23 cellular contexts compared by ENCODE assay signal in genomic region chr6:650098-650497, GRCh38. TPM values are rescaled to one million over a fixed set of nuclear protein-coding genes. Genes with fewer than 3 reads are reported as not detected.
DNase-seq lines count a peak whose midpoint lies in the region; ATAC-seq, FAIRE-seq and TF ChIP-seq lines count a peak whose summit lies in the region.
"Had no signal": no experiment of that assay in that cellular context is flagged by ENCODE, and none has a peak within 500 bp of the region (broad histone marks: within the 10 kb centered on the region; RNA-seq: fewer than 3 reads in every experiment).

No MANE protein-coding gene starts in this region.

- ATAC-seq in HG03571 (IDR thresholded peaks at IDR 0.05; ENCODE audit: unreplicated experiment) = no peak
- ATAC-seq: HCT116, SK-N-SH treated with all-trans-retinoic acid at 6 μM for 48 hours had no signal

- TF ChIP-seq CTCF in astrocyte (IDR thresholded peaks at IDR 0.05; ENCODE audit: insufficient read depth, low read depth, low read length) (no peak), hepatocyte (IDR thresholded peaks at IDR 0.05; ENCODE audit: poor library complexity) (no peak)

- H3K9me3 Mint-ChIP-seq in astrocyte (ENCODE audit: unreplicated experiment) = no peaks in the 10 kb centered on the region
- H3K9me3 Mint-ChIP-seq: CD8-positive, alpha-beta memory T cell had no signal

- no peak overlapping the region for H2BK5ac ChIP-seq in trophoblast cell (ENCODE audit: low read depth, low read length, poor library complexity)

- no peak overlapping the region for H2BK12ac ChIP-seq in trophoblast cell (ENCODE audit: low read length)

- H3K4me3 ChIP-seq in H7 (ENCODE audit: insufficient read depth, low read depth, low read length) (no peak overlapping the region), astrocyte (ENCODE audit: insufficient read depth, low read depth, low read length) (no peak overlapping the region), hepatocyte (no peak overlapping the region), trophoblast cell (ENCODE audit: low read depth, low read length) (no peak overlapping the region)
- H3K4me3 ChIP-seq: Peyer's patch had no signal

- H3K4me1 ChIP-seq in astrocyte (ENCODE audit: insufficient read depth, low read length) (no peaks in the 10 kb centered on the region), hepatocyte (ENCODE audit: insufficient read depth) (no peaks in the 10 kb centered on the region), trophoblast cell (ENCODE audit: control insufficient read depth in 1 of 2, insufficient read depth in 2 of 2, low read length in 2 of 2) (no peaks in the 10 kb centered on the region)
- H3K4me1 ChIP-seq: Peyer's patch had no signal

- no peak overlapping the region for H2AK5ac ChIP-seq in trophoblast cell (ENCODE audit: low read length)

- no peak for FAIRE-seq in astrocyte (lab: Jason Lieb, UNC)
- FAIRE-seq: GM12891 had no signal

- no peak overlapping the region for H3K4ac ChIP-seq in trophoblast cell (ENCODE audit: low read depth, low read length)

- H3K79me2 ChIP-seq in astrocyte (ENCODE audit: insufficient read depth, low read length) (peaks cover 37% of the 10 kb centered on the region), hepatocyte (peaks cover 42% of the 10 kb centered on the region), trophoblast cell (ENCODE audit: control insufficient read depth, insufficient read depth, low read length, poor library complexity) (no peaks in the 10 kb centered on the region)

- H3K27me3 ChIP-seq in H7 (ENCODE audit: control insufficient read depth, insufficient read depth, low read length) (no peaks in the 10 kb centered on the region), astrocyte (ENCODE audit: insufficient read depth, low read length) (no peaks in the 10 kb centered on the region), hepatocyte (no peaks in the 10 kb centered on the region), trophoblast cell (ENCODE audit: insufficient read depth, low read length) (no peaks in the 10 kb centered on the region)
- H3K27me3 ChIP-seq: Peyer's patch had no signal

- H3K27ac Mint-ChIP-seq in astrocyte (ENCODE audit: unreplicated experiment) = no peak overlapping the region
- H3K27ac Mint-ChIP-seq: CD8-positive, alpha-beta memory T cell had no signal

- no peaks in the 10 kb centered on the region for H3K79me1 ChIP-seq in trophoblast cell (ENCODE audit: low read length)

- no peak overlapping the region for H3K4me2 ChIP-seq in astrocyte (ENCODE audit: low read length)
- H3K4me2 ChIP-seq in hepatocyte = peak overlapping the region; percentile 6
- no peak overlapping the region for H3K4me2 ChIP-seq in trophoblast cell (ENCODE audit: low read length)
- H3K4me2 ChIP-seq: KMS-11 had no signal

- no peak overlapping the region for H3K27ac ChIP-seq in astrocyte (ENCODE audit: low read depth, low read length)
- no peak overlapping the region for H3K27ac ChIP-seq in hepatocyte
- H3K27ac ChIP-seq in trophoblast cell (ENCODE audit: low read depth, low read length) = no peak overlapping the region
- H3K27ac ChIP-seq: C4-2B, KMS-11, Peyer's patch had no signal

- no peak overlapping the region for H2AFZ ChIP-seq in astrocyte (ENCODE audit: low read depth, low read length)
- no peak overlapping the region for H2AFZ ChIP-seq in hepatocyte
- H2AFZ ChIP-seq in trophoblast cell (ENCODE audit: insufficient read depth, low read length, poor library complexity) = no peak overlapping the region

- no peaks in the 10 kb centered on the region for H3K27me3 Mint-ChIP-seq in astrocyte (ENCODE audit: low read depth, unreplicated experiment)
- H3K27me3 Mint-ChIP-seq: CD8-positive, alpha-beta memory T cell had no signal

- WGBS in hepatocyte (ENCODE audit: low lambda C conversion rate, missing lambda C conversion rate) = 35% methylated on average over 4 of the region's 4 CpGs
- WGBS in trophoblast cell (ENCODE audit: extremely low coverage, insufficient coverage, insufficient read length) = no CpG with 5 or more reads among the region's 4 CpGs

- H3K18ac ChIP-seq in trophoblast cell (ENCODE audit: low read length) = no peak overlapping the region

- H3K14ac ChIP-seq in trophoblast cell (ENCODE audit: low read length) = no peak overlapping the region

- no peak overlapping the region for H3K9ac ChIP-seq in astrocyte (ENCODE audit: low read length)
- no peak overlapping the region for H3K9ac ChIP-seq in trophoblast cell (ENCODE audit: low read length)
- H3K9ac ChIP-seq: KMS-11 had no signal

- DNase-seq in H7 (peak; percentile 37), astrocyte (ENCODE audit: low read depth) (peak; percentile 35), hepatocyte (ENCODE audit: low spot score) (peak; percentile 12), trophoblast cell (peak; percentile 5 to 49), kidney tubule cell (ENCODE audit: low spot score) (no peak), SKM-1 (lab: John Stamatoyannopoulos, UW; ENCODE audit: unreplicated experiment) (no peak)
- DNase-seq: Calu3; CD8-positive, alpha-beta memory T cell; DMS153; GOT3; NCI-H1092 treated with DMSO at 0.1 percent for 48 hours; NCI-H2029 treated with DMSO at 0.1 percent for 48 hours; NCI-H2171; NCI-H446; NCI-H526; Peyer's patch had no signal

- peaks cover 8% of the 10 kb centered on the region for H3K36me3 Mint-ChIP-seq in astrocyte (ENCODE audit: low read depth, unreplicated experiment)

- H3K9me2 ChIP-seq in hepatocyte (replicated peaks; ENCODE audit: insufficient read depth) = no peaks in the 10 kb centered on the region

- no peaks in the 10 kb centered on the region for H3K9me3 ChIP-seq in astrocyte (ENCODE audit: insufficient read depth, low read depth, low read length)
- H3K9me3 ChIP-seq in hepatocyte (ENCODE audit: low read depth) = no peaks in the 10 kb centered on the region
- H3K9me3 ChIP-seq in trophoblast cell (ENCODE audit: insufficient read depth, low read depth, low read length) = no peaks in the 10 kb centered on the region
- H3K9me3 ChIP-seq: Peyer's patch had no signal

- no peak overlapping the region for H2BK120ac ChIP-seq in trophoblast cell (ENCODE audit: insufficient read depth, low read length, poor library complexity)

- no peak overlapping the region for H4K12ac ChIP-seq in trophoblast cell (ENCODE audit: low read depth, low read length)

- no peak overlapping the region for H4K91ac ChIP-seq in trophoblast cell (ENCODE audit: low read depth, low read length)

- no peak overlapping the region for H3K23ac ChIP-seq in trophoblast cell (ENCODE audit: low read length)

- no peak overlapping the region for H4K8ac ChIP-seq in trophoblast cell (ENCODE audit: low read depth, low read length)

- H3K36me3 ChIP-seq in H7 (replicated peaks; ENCODE audit: control insufficient read depth, insufficient read depth, low read length) (no peaks in the 10 kb centered on the region), astrocyte (ENCODE audit: insufficient read depth, low read length) (no peaks in the 10 kb centered on the region), hepatocyte (replicated peaks; ENCODE audit: insufficient read depth, low read depth) (no peaks in the 10 kb centered on the region), trophoblast cell (ENCODE audit: control insufficient read depth in 1 of 2, insufficient read depth in 2 of 2, low read length in 2 of 2) (no peaks in the 10 kb centered on the region)
- H3K36me3 ChIP-seq: Peyer's patch had no signal

- H4K20me1 ChIP-seq in astrocyte (ENCODE audit: insufficient read depth, low read length) = peaks cover 20% of the 10 kb centered on the region
- no peaks in the 10 kb centered on the region for H4K20me1 ChIP-seq in hepatocyte (ENCODE audit: insufficient read depth, poor library complexity, severe bottlenecking)

- H3K4me3 Mint-ChIP-seq in astrocyte (ENCODE audit: unreplicated experiment) = no peak overlapping the region
- H3K4me3 Mint-ChIP-seq: CD8-positive, alpha-beta memory T cell had no signal

- peaks cover 21% of the 10 kb centered on the region for H3K4me1 Mint-ChIP-seq in astrocyte (ENCODE audit: low read depth, unreplicated experiment)

RNA-seq across cellular contexts. Expression of gene HUS1B, which starts 6.8 kb away (rescaled TPM):
- total RNA-seq in H7 (2014; rRNA removed; shearing (Covaris generic)) = 0.22 and 1.1 TPM in 2 replicates
- 1.3 and 1.6 TPM in 2 replicates for total RNA-seq in astrocyte
- total RNA-seq in hepatocyte = 0.33 and 1.2 TPM in 2 replicates
- 0.45 and 1.2 TPM in 2 replicates for polyA plus RNA-seq in hepatocyte
- polyA plus RNA-seq in trophoblast cell (2013) = 0.44 and 0.49 TPM in 2 replicates
- total RNA-seq: G401 had no signal

RNA-seq across cellular contexts. Expression of gene EXOC2, which starts 42.8 kb away (rescaled TPM):
- total RNA-seq in H7 (2014; rRNA removed; shearing (Covaris generic)) = 41.4 and 46.6 TPM in 2 replicates
- total RNA-seq in astrocyte (44.4 and 49.7 TPM in 2 replicates), hepatocyte (27.0 and 32.5 TPM in 2 replicates)
- polyA plus RNA-seq in hepatocyte = 15.4 and 16.9 TPM in 2 replicates
- polyA plus RNA-seq in trophoblast cell (2013) = 16.6 and 16.8 TPM in 2 replicates

Comparison
In these comparisons a context has a peak if more than half of its experiments do, and no peak if none do; other contexts are left out.
1. DNase-seq: peak in H7 (single experiment), astrocyte (single experiment), hepatocyte (single experiment) and trophoblast cell (2 of 2); none in kidney tubule cell (single experiment) and SKM-1 (single experiment).